1 cellular context compared by ENCODE assay signal in genomic region chr10:96072673-96073072, GRCh38.
TF ChIP-seq lines count a peak whose summit lies in the region.

No MANE protein-coding gene starts in this region.

TF ChIP-seq in K562, 482 proteins besides CTCF, POLR2A, EP300 and RAD21 (continued from another document):
- no peak for TF ChIP-seq ZNF512 (tag; IDR thresholded peaks at IDR 0.05)
- TF ChIP-seq SNRNP70 (optimal IDR thresholded peaks at IDR 0.05; ENCODE audit: low read depth, low read length) = no peak
- no peak for TF ChIP-seq ELF2 (CRISPR knock-in tag; IDR thresholded peaks at IDR 0.05)
- no peak for TF ChIP-seq SETDB1 (IDR thresholded peaks at IDR 0.05; ENCODE audit: low read length)
- TF ChIP-seq MCM2 (IDR thresholded peaks at IDR 0.05; ENCODE audit: low read depth) = no peak
- no peak for TF ChIP-seq HOMEZ (CRISPR knock-in tag; IDR thresholded peaks at IDR 0.05)
- TF ChIP-seq HDAC3 (IDR thresholded peaks at IDR 0.05; ENCODE audit: borderline replicate concordance, partially characterized antibody) = no peak
- TF ChIP-seq NFXL1 (CRISPR knock-in tag; IDR thresholded peaks at IDR 0.05) = no peak
- TF ChIP-seq MCM7 (IDR thresholded peaks at IDR 0.05) = no peak
- TF ChIP-seq ZNF318 (IDR thresholded peaks at IDR 0.05; ENCODE audit: borderline replicate concordance in 1 of 2, low read depth in 1 of 2) = no peak
- peak; percentile 75; the same call in 1 of the 2 replicates for TF ChIP-seq CTBP1 (IDR thresholded peaks at IDR 0.05; ENCODE audit: borderline replicate concordance)
- TF ChIP-seq KLF16 (IDR thresholded peaks at IDR 0.05) = no peak
- TF ChIP-seq XRCC3 (IDR thresholded peaks at IDR 0.05) = no peak
- no peak for TF ChIP-seq ZNF830 (CRISPR knock-in tag; IDR thresholded peaks at IDR 0.05)
- TF ChIP-seq RBBP5 (IDR thresholded peaks at IDR 0.05; ENCODE audit: borderline replicate concordance, insufficient read depth, low read length, poor library complexity, severe bottlenecking) = no peak
- TF ChIP-seq ZNF124 (CRISPR knock-in tag; IDR thresholded peaks at IDR 0.05) = no peak
- TF ChIP-seq ESRRA (IDR thresholded peaks at IDR 0.05; ENCODE audit: borderline replicate concordance, low read depth) = 0 out of 2 replicates have a peak, but pooled peaks have one; percentile 16
- no peak; the same call in 1 of the 2 replicates for TF ChIP-seq SMARCE1 (IDR thresholded peaks at IDR 0.05)
- no peak for TF ChIP-seq TAF1 (IDR thresholded peaks at IDR 0.05; ENCODE audit: control insufficient read depth, extremely low read depth, insufficient read depth, low read length, severe bottlenecking)
